Comparison of ENCODE assay signal across 13 cellular contexts in genomic region chr2:148546270-148546669, GRCh38.
DNase-seq lines count a peak whose midpoint lies in the region; TF ChIP-seq lines count a peak whose summit lies in the region.
"Had no signal": no experiment of that assay in that cellular context is flagged by ENCODE, and none has a peak within 500 bp of the region (broad histone marks: within the 10 kb centered on the region; RNA-seq: fewer than 3 reads in every experiment).

No MANE protein-coding gene starts in this region.

- peak overlapping the region; percentile 11 for H3K4me3 Mint-ChIP-seq in T-helper 1 cell treated with Interleukin-12 subunit alpha and Interleukin-12 subunit beta and Interleukin-4 antibody, amounts not matched to agents 30 μg/mL and 1 μg/mL, for 36 hours
- H3K4me3 Mint-ChIP-seq: nephron had no signal

- H3K27ac ChIP-seq in dorsolateral prefrontal cortex = no peak overlapping the region
- H3K27ac ChIP-seq: sigmoid colon had no signal

- H3K4me1 Mint-ChIP-seq in T-helper 1 cell treated with Interleukin-12 subunit alpha and Interleukin-12 subunit beta and Interleukin-4 antibody, amounts not matched to agents 30 μg/mL and 1 μg/mL, for 36 hours (ENCODE audit: low read depth) = peaks cover 45% of the 10 kb centered on the region

- peaks cover 25% of the 10 kb centered on the region for H3K9me3 Mint-ChIP-seq in T-helper 1 cell treated with Interleukin-12 subunit alpha and Interleukin-12 subunit beta and Interleukin-4 antibody, amounts not matched to agents 30 μg/mL and 1 μg/mL, for 36 hours

- peaks cover 0 to 7% (median 0%) of the 10 kb centered on the region in 45 donors for H3K27me3 ChIP-seq in dorsolateral prefrontal cortex
- H3K27me3 ChIP-seq: sigmoid colon had no signal

- H3K4me3 ChIP-seq in fibroblast of villous mesenchyme (ENCODE audit: low read depth, low read length) = no peak overlapping the region
- H3K4me3 ChIP-seq in dorsolateral prefrontal cortex = no peak overlapping the region
- H3K4me3 ChIP-seq in foreskin fibroblast (ENCODE audit: low read depth in 1 of 2, low read length in 2 of 2) = no peak overlapping the region
- H3K4me3 ChIP-seq: sigmoid colon had no signal

- intact Hi-C loops in dorsolateral prefrontal cortex (cut with DNase I) = no loop called here

- no peak for TF ChIP-seq CTCF in fibroblast of villous mesenchyme (IDR thresholded peaks at IDR 0.05; ENCODE audit: insufficient read depth, low read depth, low read length)
- no peak for TF ChIP-seq CTCF in dorsolateral prefrontal cortex (IDR thresholded peaks at IDR 0.05 in 54 of 56, conservative IDR thresholded peaks at IDR 0.05 in 2 of 56; ENCODE audit: low read depth in 1 of 56, partially characterized antibody in 56 of 56)
- no peak for TF ChIP-seq CTCF in foreskin fibroblast (IDR thresholded peaks at IDR 0.05; ENCODE audit: low read depth, low read length)

- DNase-seq in CD1c-positive myeloid dendritic cell (ENCODE audit: extremely low spot score) (peak; percentile 65), HT1080 (ENCODE audit: low read depth) (peak; percentile 65), fibroblast of villous mesenchyme (ENCODE audit: low read depth) (peak; percentile 19), dorsolateral prefrontal cortex (no peak), pons (ENCODE audit: low spot score) (no peak), foreskin fibroblast (no peak), NCI-H1048 (lab: John Stamatoyannopoulos, UW) (no peak)
- DNase-seq: effector memory CD4-positive, alpha-beta T cell; NCI-H1105; NCI-H69; sigmoid colon had no signal

- H3K27ac Mint-ChIP-seq in T-helper 1 cell treated with Interleukin-12 subunit alpha and Interleukin-12 subunit beta and Interleukin-4 antibody, amounts not matched to agents 30 μg/mL and 1 μg/mL, for 36 hours = peak overlapping the region; percentile 97
- H3K27ac Mint-ChIP-seq: nephron had no signal

- peaks cover 6% of the 10 kb centered on the region for H3K36me3 Mint-ChIP-seq in T-helper 1 cell treated with Interleukin-12 subunit alpha and Interleukin-12 subunit beta and Interleukin-4 antibody, amounts not matched to agents 30 μg/mL and 1 μg/mL, for 36 hours (ENCODE audit: low read depth)

- no peaks in the 10 kb centered on the region for H3K27me3 Mint-ChIP-seq in T-helper 1 cell treated with Interleukin-12 subunit alpha and Interleukin-12 subunit beta and Interleukin-4 antibody, amounts not matched to agents 30 μg/mL and 1 μg/mL, for 36 hours (ENCODE audit: low read depth)

Comparison
In these comparisons a context has a peak if more than half of its experiments do, and no peak if none do; other contexts are left out.
1. DNase-seq: peak in CD1c-positive myeloid dendritic cell (single experiment), HT1080 (single experiment) and fibroblast of villous mesenchyme (single experiment); none in dorsolateral prefrontal cortex (0 of 10), pons (single experiment), foreskin fibroblast (0 of 2) and NCI-H1048 (single experiment).